Comparison of ENCODE assay signal across 19 cellular contexts in genomic region chr3:44955917-44956316, GRCh38.
"Had no signal": no experiment of that assay in that cellular context is flagged by ENCODE, and none has a peak within 500 bp of the region (broad histone marks: within the 10 kb centered on the region; RNA-seq: fewer than 3 reads in every experiment).

No MANE protein-coding gene starts in this region.

- H3K27me3 ChIP-seq: adrenal gland, cardiac muscle cell, colonic mucosa, tibial nerve, vagina had no signal

- H3K9me3 Mint-ChIP-seq: activated CD4-positive, alpha-beta T cell treated with anti-CD3 and anti-CD28 coated beads, Interleukin-2, amount 10 ng/mL, durations not matched to agents 7 days and 5 days; activated T-helper 17 cell treated with anti-CD3 and anti-CD28 coated beads, Interleukin-2, amount 50 U/mL, for 72 hours; naive B cell; WTC11 had no signal

- H3K27ac Mint-ChIP-seq: activated CD4-positive, alpha-beta T cell treated with anti-CD3 and anti-CD28 coated beads, Interleukin-2, amount 10 ng/mL, durations not matched to agents 7 days and 5 days; WTC11 had no signal

- H3K4me3 ChIP-seq: adrenal gland, cardiac muscle cell, colonic mucosa, tibial nerve, vagina had no signal

- H3K27ac ChIP-seq: adrenal gland, cardiac muscle cell, colonic mucosa, parathyroid adenoma, tibial nerve, vagina had no signal

- H3K9ac ChIP-seq: parathyroid adenoma had no signal

- H3K27me3 Mint-ChIP-seq: activated CD4-positive, alpha-beta T cell treated with anti-CD3 and anti-CD28 coated beads, Interleukin-2, amount 10 ng/mL, durations not matched to agents 7 days and 5 days; activated T-helper 17 cell treated with anti-CD3 and anti-CD28 coated beads, Interleukin-2, amount 50 U/mL, for 72 hours; naive B cell had no signal

- H3K4me1 Mint-ChIP-seq: activated CD4-positive, alpha-beta T cell treated with anti-CD3 and anti-CD28 coated beads, Interleukin-2, amount 10 ng/mL, durations not matched to agents 7 days and 5 days had no signal

- H3K9me3 ChIP-seq: adrenal gland, colonic mucosa, tibial nerve, vagina had no signal

- ATAC-seq: activated T-helper 17 cell treated with anti-CD3 and anti-CD28 coated beads, Interleukin-2, amount 50 U/mL, for 72 hours; esophagus mucosa; left lobe of liver; WTC11 had no signal

- H3K36me3 ChIP-seq: cardiac muscle cell, colonic mucosa had no signal

- H3K4me3 Mint-ChIP-seq: activated CD4-positive, alpha-beta T cell treated with anti-CD3 and anti-CD28 coated beads, Interleukin-2, amount 10 ng/mL, durations not matched to agents 7 days and 5 days; activated T-helper 17 cell treated with anti-CD3 and anti-CD28 coated beads, Interleukin-2, amount 50 U/mL, for 72 hours; WTC11 had no signal

- DNase-seq: activated CD4-positive, alpha-beta T cell treated with anti-CD3 and anti-CD28 coated beads, Interleukin-2, amount 10 ng/mL, durations not matched to agents 7 days and 5 days; activated naive CD4-positive, alpha-beta T cell treated with anti-CD3 and anti-CD28 coated beads, Interleukin-2, amount 50 U/mL, for 16 hours; adrenal gland; colonic mucosa; mammary epithelial cell; naive B cell; stimulated activated CD4-positive, alpha-beta T cell treated with anti-CD3 and anti-CD28 coated beads, Interleukin-15, amount 100 ng/mL, for 24 hours; stimulated activated CD4-positive, alpha-beta T cell treated with anti-CD3 and anti-CD28 coated beads, Interleukin-4, amount 100 ng/mL, for 24 hours; stimulated activated naive CD4-positive, alpha-beta T cell treated with Interleukin-2 at 50 U/mL for 16 hours; substantia nigra; T-helper 2 cell had no signal

- H2AFZ ChIP-seq: parathyroid adenoma had no signal

- H3K4me1 ChIP-seq: colonic mucosa, parathyroid adenoma had no signal
